Comparison of ENCODE assay signal across 11 cellular contexts in the genomic region with DNA sequence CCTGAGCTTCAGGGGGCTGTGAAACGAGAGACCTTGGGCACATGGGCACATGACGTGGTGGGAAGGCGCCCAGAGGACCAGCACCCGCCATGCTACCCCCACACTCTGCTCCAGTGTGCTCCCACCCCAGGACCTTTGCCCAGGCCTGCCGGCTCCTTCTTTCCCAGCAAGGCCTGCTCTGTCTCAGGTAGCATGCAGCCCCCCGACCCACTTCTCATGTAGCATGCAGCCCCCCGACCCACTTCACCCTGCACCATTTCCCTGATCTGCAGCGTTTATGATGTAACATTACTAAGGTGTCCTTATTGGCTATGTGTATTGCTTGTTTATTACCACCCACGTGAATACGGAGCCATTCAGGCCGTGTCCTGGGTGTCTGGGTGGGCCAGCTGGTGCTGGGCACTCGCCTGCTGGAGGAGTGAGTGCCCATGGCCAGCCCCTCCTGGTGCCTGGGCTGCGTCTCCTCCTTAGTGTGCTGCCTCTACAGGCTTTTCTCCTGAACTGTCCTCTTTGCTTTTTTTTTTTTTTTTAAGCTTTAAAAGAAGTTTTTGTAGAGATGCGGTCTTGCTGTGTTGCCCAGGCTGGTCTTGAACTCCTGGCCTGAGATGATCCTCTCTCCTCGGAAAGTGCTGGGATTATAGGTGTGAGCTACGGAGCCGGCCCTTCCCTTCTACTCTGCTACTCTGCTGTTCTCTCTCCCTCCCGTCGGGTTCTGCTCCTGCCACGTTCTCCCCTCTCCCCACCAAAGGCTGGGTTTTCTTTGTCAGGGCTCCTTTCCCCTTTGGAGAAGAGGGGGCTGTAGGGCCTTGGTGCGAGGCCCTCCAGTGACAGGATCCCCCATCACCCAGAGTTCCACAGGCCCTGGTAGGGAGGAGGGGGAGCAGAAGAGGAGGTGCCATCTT. TPM values are rescaled to one million over a fixed set of nuclear protein-coding genes. Genes with fewer than 3 reads are reported as not detected.
A peak's percentile ranks its signal among the peaks of the same experiment; 100 is the strongest.
DNase-seq lines count a peak whose midpoint lies in the region; ATAC-seq, FAIRE-seq and TF ChIP-seq lines count a peak whose summit lies in the region.
"Had no signal": no experiment of that assay in that cellular context is flagged by ENCODE, and none has a peak within 500 bp of the region (broad histone marks: within the 10 kb centered on the region; RNA-seq: fewer than 3 reads in every experiment).

No MANE protein-coding gene starts in this region.

- FAIRE-seq in HTR-8/SVneo (lab: Jason Lieb, UNC), result peak; percentile 72
- FAIRE-seq: G401.6 had no signal

- peaks cover 8% of the 10 kb centered on the region for H3K9me3 Mint-ChIP-seq in WTC11
- H3K9me3 Mint-ChIP-seq: activated naive CD4-positive, alpha-beta T cell treated with anti-CD3 and anti-CD28 coated beads, Interleukin-2, amount 50 U/mL, for 72 hours had no signal

- peaks cover 66% of the 10 kb centered on the region for H3K4me1 Mint-ChIP-seq in WTC11

- no peak for DNase-seq in HTR-8/SVneo (ENCODE audit: insufficient read length, low spot score)
- DNase-seq in WTC11 (ENCODE audit: low spot score), result no peak
- DNase-seq in SW 1271 (lab: John Stamatoyannopoulos, UW), result no peak
- DNase-seq in NCI-H2029 (lab: John Stamatoyannopoulos, UW), result no peak
- DNase-seq in activated CD4-positive, alpha-beta T cell treated with anti-CD3 and anti-CD28 coated beads for 1 hour, result no peak

- H3K4me3 ChIP-seq in iPS-20b (ENCODE audit: low read length), result no peak overlapping the region
- H3K4me3 ChIP-seq in stomach smooth muscle (ENCODE audit: low read length in 2 of 2), result peak overlapping the region in 1 of 2 donors; percentile 40

- H3K4me1 ChIP-seq in iPS-20b (ENCODE audit: insufficient read depth, low read length) (peaks cover 13% of the 10 kb centered on the region), stomach smooth muscle (ENCODE audit: control insufficient read depth, insufficient read depth, low read length) (peaks cover 66% of the 10 kb centered on the region)

- H3K36me3 ChIP-seq in iPS-20b (ENCODE audit: insufficient read depth, low read depth, low read length), result no peaks in the 10 kb centered on the region
- H3K36me3 ChIP-seq in stomach smooth muscle (ENCODE audit: control insufficient read depth in 2 of 2, insufficient read depth in 2 of 2, low read length in 2 of 2), result no peaks in the 10 kb centered on the region

- no peak overlapping the region for H3K27ac ChIP-seq in iPS-20b (ENCODE audit: low read length)
- H3K27ac ChIP-seq in stomach smooth muscle (ENCODE audit: low read length), result peak overlapping the region; percentile 85
- H3K27ac ChIP-seq: foreskin keratinocyte had no signal

- peaks cover 8% of the 10 kb centered on the region for H3K36me3 Mint-ChIP-seq in WTC11
- H3K36me3 Mint-ChIP-seq: activated naive CD4-positive, alpha-beta T cell treated with anti-CD3 and anti-CD28 coated beads, Interleukin-2, amount 50 U/mL, for 72 hours had no signal

- H3K9ac ChIP-seq in iPS-20b (ENCODE audit: low read depth, low read length) (peak overlapping the region; percentile 8; the same call in 1 of the 2 replicates), stomach smooth muscle (ENCODE audit: low read length in 2 of 2) (peak overlapping the region; percentile 36 to 56)

- CTCF ChIA-PET in WTC11 (lab: Charles Lee), result interaction anchor here (0.5 to 4.7 kb wide), 16 partner anchors 9 to 119 kb away, joined by 3 to 29 read pairs (median 4); partner anchors contain the start of gene PPP6R3

- POLR2A ChIA-PET in WTC11 (lab: Charles Lee), result interaction anchor here (0.6 kb wide), 1 partner anchor 86 kb away, joined by 5 read pairs; no protein-coding TSS in a partner anchor

- H3K27me3 Mint-ChIP-seq in WTC11 (ENCODE audit: low read depth), result no peaks in the 10 kb centered on the region

- H3K27ac Mint-ChIP-seq in WTC11, result peak overlapping the region; percentile 89
- H3K27ac Mint-ChIP-seq: activated naive CD4-positive, alpha-beta T cell treated with anti-CD3 and anti-CD28 coated beads, Interleukin-2, amount 50 U/mL, for 72 hours had no signal

- TF ChIP-seq CTCF in WTC11 (IDR thresholded peaks at IDR 0.05), result no peak

- no peaks in the 10 kb centered on the region for H3K27me3 ChIP-seq in iPS-20b (ENCODE audit: insufficient read depth, low read length)
- no peaks in the 10 kb centered on the region for H3K27me3 ChIP-seq in stomach smooth muscle (ENCODE audit: control insufficient read depth in 1 of 2, insufficient read depth in 2 of 2, low read length in 2 of 2)
- H3K27me3 ChIP-seq: foreskin keratinocyte had no signal

- H3K9me3 ChIP-seq in iPS-20b (ENCODE audit: insufficient read depth, low read depth, low read length) (no peaks in the 10 kb centered on the region), stomach smooth muscle (ENCODE audit: control insufficient read depth in 2 of 2, low read length in 2 of 2) (no peaks in the 10 kb centered on the region)

- H3K4me3 Mint-ChIP-seq in WTC11, result no peak overlapping the region

- ATAC-seq in WTC11 (peak; percentile 15), GM18520 (IDR thresholded peaks at IDR 0.05; ENCODE audit: unreplicated experiment) (no peak)

TF ChIP-seq in WTC11, 78 proteins besides CTCF, POLR2A, EP300 and RAD21:
- TF ChIP-seq, protein P1, sequence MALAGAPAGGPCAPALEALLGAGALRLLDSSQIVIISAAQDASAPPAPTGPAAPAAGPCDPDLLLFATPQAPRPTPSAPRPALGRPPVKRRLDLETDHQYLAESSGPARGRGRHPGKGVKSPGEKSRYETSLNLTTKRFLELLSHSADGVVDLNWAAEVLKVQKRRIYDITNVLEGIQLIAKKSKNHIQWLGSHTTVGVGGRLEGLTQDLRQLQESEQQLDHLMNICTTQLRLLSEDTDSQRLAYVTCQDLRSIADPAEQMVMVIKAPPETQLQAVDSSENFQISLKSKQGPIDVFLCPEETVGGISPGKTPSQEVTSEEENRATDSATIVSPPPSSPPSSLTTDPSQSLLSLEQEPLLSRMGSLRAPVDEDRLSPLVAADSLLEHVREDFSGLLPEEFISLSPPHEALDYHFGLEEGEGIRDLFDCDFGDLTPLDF (CRISPR knock-in tag; IDR thresholded peaks at IDR 0.05), result no peak
- TF ChIP-seq NR2C2 (CRISPR knock-in tag; IDR thresholded peaks at IDR 0.05) (no peak), CREM (CRISPR knock-in tag; IDR thresholded peaks at IDR 0.05) (no peak), ZNF416 (CRISPR knock-in tag; IDR thresholded peaks at IDR 0.05) (no peak), KAT7 (CRISPR knock-in tag; IDR thresholded peaks at IDR 0.05; ENCODE audit: borderline replicate concordance) (no peak), TCF7 (CRISPR knock-in tag; IDR thresholded peaks at IDR 0.05; ENCODE audit: low read depth) (no peak)
- TF ChIP-seq, protein P2, sequence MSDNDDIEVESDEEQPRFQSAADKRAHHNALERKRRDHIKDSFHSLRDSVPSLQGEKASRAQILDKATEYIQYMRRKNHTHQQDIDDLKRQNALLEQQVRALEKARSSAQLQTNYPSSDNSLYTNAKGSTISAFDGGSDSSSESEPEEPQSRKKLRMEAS (CRISPR knock-in tag; IDR thresholded peaks at IDR 0.05), result no peak
- TF ChIP-seq, protein P3, sequence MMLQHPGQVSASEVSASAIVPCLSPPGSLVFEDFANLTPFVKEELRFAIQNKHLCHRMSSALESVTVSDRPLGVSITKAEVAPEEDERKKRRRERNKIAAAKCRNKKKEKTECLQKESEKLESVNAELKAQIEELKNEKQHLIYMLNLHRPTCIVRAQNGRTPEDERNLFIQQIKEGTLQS (CRISPR knock-in tag; conservative IDR thresholded peaks at IDR 0.05), result no peak
- TF ChIP-seq, protein P4, sequence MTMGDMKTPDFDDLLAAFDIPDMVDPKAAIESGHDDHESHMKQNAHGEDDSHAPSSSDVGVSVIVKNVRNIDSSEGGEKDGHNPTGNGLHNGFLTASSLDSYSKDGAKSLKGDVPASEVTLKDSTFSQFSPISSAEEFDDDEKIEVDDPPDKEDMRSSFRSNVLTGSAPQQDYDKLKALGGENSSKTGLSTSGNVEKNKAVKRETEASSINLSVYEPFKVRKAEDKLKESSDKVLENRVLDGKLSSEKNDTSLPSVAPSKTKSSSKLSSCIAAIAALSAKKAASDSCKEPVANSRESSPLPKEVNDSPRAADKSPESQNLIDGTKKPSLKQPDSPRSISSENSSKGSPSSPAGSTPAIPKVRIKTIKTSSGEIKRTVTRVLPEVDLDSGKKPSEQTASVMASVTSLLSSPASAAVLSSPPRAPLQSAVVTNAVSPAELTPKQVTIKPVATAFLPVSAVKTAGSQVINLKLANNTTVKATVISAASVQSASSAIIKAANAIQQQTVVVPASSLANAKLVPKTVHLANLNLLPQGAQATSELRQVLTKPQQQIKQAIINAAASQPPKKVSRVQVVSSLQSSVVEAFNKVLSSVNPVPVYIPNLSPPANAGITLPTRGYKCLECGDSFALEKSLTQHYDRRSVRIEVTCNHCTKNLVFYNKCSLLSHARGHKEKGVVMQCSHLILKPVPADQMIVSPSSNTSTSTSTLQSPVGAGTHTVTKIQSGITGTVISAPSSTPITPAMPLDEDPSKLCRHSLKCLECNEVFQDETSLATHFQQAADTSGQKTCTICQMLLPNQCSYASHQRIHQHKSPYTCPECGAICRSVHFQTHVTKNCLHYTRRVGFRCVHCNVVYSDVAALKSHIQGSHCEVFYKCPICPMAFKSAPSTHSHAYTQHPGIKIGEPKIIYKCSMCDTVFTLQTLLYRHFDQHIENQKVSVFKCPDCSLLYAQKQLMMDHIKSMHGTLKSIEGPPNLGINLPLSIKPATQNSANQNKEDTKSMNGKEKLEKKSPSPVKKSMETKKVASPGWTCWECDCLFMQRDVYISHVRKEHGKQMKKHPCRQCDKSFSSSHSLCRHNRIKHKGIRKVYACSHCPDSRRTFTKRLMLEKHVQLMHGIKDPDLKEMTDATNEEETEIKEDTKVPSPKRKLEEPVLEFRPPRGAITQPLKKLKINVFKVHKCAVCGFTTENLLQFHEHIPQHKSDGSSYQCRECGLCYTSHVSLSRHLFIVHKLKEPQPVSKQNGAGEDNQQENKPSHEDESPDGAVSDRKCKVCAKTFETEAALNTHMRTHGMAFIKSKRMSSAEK (CRISPR knock-in tag; IDR thresholded peaks at IDR 0.05; ENCODE audit: borderline replicate concordance), result no peak

RNA-seq across cellular contexts. Expression of gene LRP5, which starts 29.4 kb away (rescaled TPM):
- 41.6 to 48.8 TPM (median 41.9 TPM) in 3 replicates for total RNA-seq in WTC11 (2021)
